ENCODE assay signal across 8 cellular contexts in genomic region chr11:123062892-123063395, GRCh38. TPM values are rescaled to one million over a fixed set of nuclear protein-coding genes. Genes with fewer than 3 reads are reported as not detected.
A peak's percentile ranks its signal among the peaks of the same experiment; 100 is the strongest.
DNase-seq lines count a peak whose midpoint lies in the region; ATAC-seq and TF ChIP-seq lines count a peak whose summit lies in the region.

No MANE protein-coding gene starts in this region.

- H3K27ac Mint-ChIP-seq in activated naive CD8-positive, alpha-beta T cell = peak overlapping the region; percentile 100

- TF ChIP-seq CTCF in KMS-11 (conservative IDR thresholded peaks at IDR 0.05; ENCODE audit: low read depth, low read length) = no peak
- TF ChIP-seq CTCF in hepatocyte (IDR thresholded peaks at IDR 0.05; ENCODE audit: poor library complexity) = no peak

- peak overlapping the region; percentile 99 for H3K4me3 Mint-ChIP-seq in activated naive CD8-positive, alpha-beta T cell

- peak overlapping the region; percentile 100 for H3K9ac ChIP-seq in KMS-11
- peak overlapping the region; percentile 99 to 100 (median 100) for H3K9ac ChIP-seq in skeletal muscle tissue (ENCODE audit: low read depth in 1 of 3, low read length in 3 of 3)

- H4K20me1 ChIP-seq in KMS-11 (ENCODE audit: insufficient read depth) (peaks cover 38% of the 10 kb centered on the region), hepatocyte (ENCODE audit: insufficient read depth, poor library complexity, severe bottlenecking) (peaks cover 38% of the 10 kb centered on the region)

- H3K27me3 ChIP-seq in KMS-11 (ENCODE audit: insufficient read depth, low read depth) (no peaks in the 10 kb centered on the region), hepatocyte (no peaks in the 10 kb centered on the region), skeletal muscle tissue (ENCODE audit: control insufficient read depth in 3 of 3, insufficient read depth in 3 of 3, low read length in 3 of 3) (no peaks in the 10 kb centered on the region)

- H3K4me3 ChIP-seq in KMS-11 (IDR thresholded peaks at IDR 0.05; ENCODE audit: insufficient read depth, low read depth, low read length) = no peak overlapping the region
- peak overlapping the region; percentile 36 for H3K4me3 ChIP-seq in hepatocyte
- peak overlapping the region; percentile 86 to 94 (median 91) for H3K4me3 ChIP-seq in skeletal muscle tissue (ENCODE audit: low read length in 3 of 3)

- peaks cover 37% of the 10 kb centered on the region for H3K4me1 Mint-ChIP-seq in activated naive CD8-positive, alpha-beta T cell (ENCODE audit: low read depth)

- H3K4me1 ChIP-seq in KMS-11 (ENCODE audit: low read depth, poor library complexity, severe bottlenecking) (peaks cover 44% of the 10 kb centered on the region), hepatocyte (ENCODE audit: insufficient read depth) (peaks cover 26% of the 10 kb centered on the region), skeletal muscle tissue (ENCODE audit: control insufficient read depth in 3 of 3, insufficient read depth in 3 of 3, low read length in 3 of 3) (peaks cover 42 to 64% (median 46%) of the 10 kb centered on the region in 3 donors)

- H3K36me3 ChIP-seq in KMS-11 (ENCODE audit: insufficient read depth) (peaks cover 26% of the 10 kb centered on the region), hepatocyte (replicated peaks; ENCODE audit: insufficient read depth, low read depth) (no peaks in the 10 kb centered on the region), skeletal muscle tissue (ENCODE audit: control insufficient read depth in 3 of 3, insufficient read depth in 3 of 3, low read length in 3 of 3) (peaks cover 29 to 35% (median 31%) of the 10 kb centered on the region in 3 donors)

- no peaks in the 10 kb centered on the region for H3K9me3 Mint-ChIP-seq in activated naive CD8-positive, alpha-beta T cell (ENCODE audit: low read depth)

- H3K79me2 ChIP-seq in KMS-11 (ENCODE audit: insufficient read depth, low read depth) = peaks cover 68% of the 10 kb centered on the region
- H3K79me2 ChIP-seq in hepatocyte = peaks cover 69% of the 10 kb centered on the region

- no peaks in the 10 kb centered on the region for H3K27me3 Mint-ChIP-seq in activated naive CD8-positive, alpha-beta T cell

- peak; percentile 67 for DNase-seq in NCI-H748 (lab: John Stamatoyannopoulos, UW; ENCODE audit: unreplicated experiment)
- no peak for DNase-seq in NCI-H748 treated with DMSO at 0.1 percent for 48 hours (lab: John Stamatoyannopoulos, UW)
- no peak for DNase-seq in hepatocyte (ENCODE audit: low spot score)
- no peak for DNase-seq in NCI-H2107 treated with DMSO at 0.1 percent for 48 hours (lab: John Stamatoyannopoulos, UW; ENCODE audit: unreplicated experiment)

- peaks cover 38% of the 10 kb centered on the region for H3K36me3 Mint-ChIP-seq in activated naive CD8-positive, alpha-beta T cell

- ATAC-seq in HG03460 (IDR thresholded peaks at IDR 0.05; ENCODE audit: unreplicated experiment) = no peak

- H3K4me2 ChIP-seq in KMS-11 (peak overlapping the region; percentile 84), hepatocyte (peak overlapping the region; percentile 76)

- H3K9me2 ChIP-seq in hepatocyte (replicated peaks; ENCODE audit: insufficient read depth) = no peaks in the 10 kb centered on the region

- H3K27ac ChIP-seq in KMS-11 (peak overlapping the region; percentile 99), hepatocyte (peak overlapping the region; percentile 99), skeletal muscle tissue (ENCODE audit: low read depth, low read length) (peak overlapping the region; percentile 100)

- H2AFZ ChIP-seq in KMS-11 (ENCODE audit: low read depth) = peak overlapping the region; percentile 30
- peak overlapping the region; percentile 64 for H2AFZ ChIP-seq in hepatocyte

- WGBS in hepatocyte (ENCODE audit: low lambda C conversion rate, missing lambda C conversion rate) = 1% methylated on average over 29 of the region's 29 CpGs

- H3K9me3 ChIP-seq in hepatocyte (ENCODE audit: low read depth) (no peaks in the 10 kb centered on the region), skeletal muscle tissue (ENCODE audit: control insufficient read depth in 3 of 3, low read length in 3 of 3) (no peaks in the 10 kb centered on the region)

RNA-seq across cellular contexts. Expression of gene HSPA8, which starts 1.0 kb away (rescaled TPM):
- total RNA-seq in hepatocyte (1,636 and 1,726 TPM in 2 replicates), skeletal muscle tissue (3,240 TPM)
- polyA plus RNA-seq in hepatocyte = 631 and 669 TPM in 2 replicates
